Comparison of ENCODE assay signal across 13 cellular contexts in the genomic region with DNA sequence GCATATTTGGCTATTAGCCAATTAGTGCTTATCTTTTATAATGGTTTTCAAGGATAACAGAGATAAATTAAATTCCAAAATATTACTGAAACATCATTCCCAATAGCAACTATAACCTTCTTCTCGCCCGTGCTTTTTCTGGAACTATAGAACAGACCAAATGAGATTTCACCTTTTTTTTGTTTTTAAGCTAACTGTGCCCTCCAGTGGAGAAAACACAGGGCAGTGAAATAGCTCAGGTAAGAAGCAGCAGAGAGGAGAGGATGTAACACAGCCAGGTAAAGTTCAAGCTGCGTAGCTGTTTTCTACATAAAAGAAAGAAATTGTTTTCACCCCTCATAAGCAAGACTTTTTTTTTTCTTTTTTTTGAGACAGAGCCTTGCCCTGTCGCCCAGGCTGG. TPM values are rescaled to one million over a fixed set of nuclear protein-coding genes. Genes with fewer than 3 reads are reported as not detected.
DNase-seq lines count a peak whose midpoint lies in the region; ATAC-seq and TF ChIP-seq lines count a peak whose summit lies in the region.
"Had no signal": no experiment of that assay in that cellular context is flagged by ENCODE, and none has a peak within 500 bp of the region (broad histone marks: within the 10 kb centered on the region; RNA-seq: fewer than 3 reads in every experiment).

No MANE protein-coding gene starts in this region.

- intact Hi-C loops in activated CD4-positive, alpha-beta memory T cell treated with anti-CD3 and anti-CD28 coated beads for 36 hours (cut with micrococcal nuclease): no loop called here

- H3K9me3 ChIP-seq in SU-DHL-6 (ENCODE audit: insufficient read depth, low read length): no peaks in the 10 kb centered on the region

- no peak overlapping the region for H3K4me2 ChIP-seq in SU-DHL-6 (ENCODE audit: low read depth, low read length, poor library complexity, severe bottlenecking)
- H3K4me2 ChIP-seq: BLaER1 had no signal

- peaks cover 4% of the 10 kb centered on the region for H3K9me3 Mint-ChIP-seq in activated CD4-positive, alpha-beta memory T cell treated with anti-CD3 and anti-CD28 coated beads for 36 hours

- ATAC-seq in GM18511 (IDR thresholded peaks at IDR 0.05; ENCODE audit: unreplicated experiment) (no peak), GM21423 (IDR thresholded peaks at IDR 0.05; ENCODE audit: unreplicated experiment) (no peak)
- ATAC-seq: stimulated activated naive CD8-positive, alpha-beta T cell treated with anti-CD3 and anti-CD28 coated beads, Interleukin-15, amount 100 ng/mL, for 72 hours had no signal

- H3K4me3 Mint-ChIP-seq in activated CD4-positive, alpha-beta memory T cell treated with anti-CD3 and anti-CD28 coated beads for 36 hours: no peak overlapping the region
- H3K4me3 Mint-ChIP-seq: stimulated activated naive CD8-positive, alpha-beta T cell treated with anti-CD3 and anti-CD28 coated beads, Interleukin-15, amount 100 ng/mL, for 72 hours had no signal

- CTCF ChIA-PET in activated CD4-positive, alpha-beta memory T cell treated with anti-CD3 and anti-CD28 coated beads for 36 hours (lab: Charles Lee): interaction anchor here (0.7 kb wide), 1 partner anchor 143 kb away, joined by 4 read pairs; no protein-coding TSS in a partner anchor

- peaks cover 87% of the 10 kb centered on the region for H3K79me2 ChIP-seq in SU-DHL-6 (ENCODE audit: insufficient read depth, low read length)

- TF ChIP-seq CTCF in 22Rv1 (IDR thresholded peaks at IDR 0.05): peak; percentile 46
- 0 out of 2 replicates have a peak, but pooled peaks have one; percentile 4 for TF ChIP-seq CTCF in GM12874 (IDR thresholded peaks at IDR 0.05; ENCODE audit: insufficient read depth, low read depth, low read length)
- TF ChIP-seq CTCF in SU-DHL-6 (IDR thresholded peaks at IDR 0.05; ENCODE audit: insufficient read depth, low read length, poor library complexity, severe bottlenecking): peak; percentile 29
- TF ChIP-seq CTCF in fibroblast of villous mesenchyme (IDR thresholded peaks at IDR 0.05; ENCODE audit: insufficient read depth, low read depth, low read length): peak; percentile 37

- DNase-seq in fibroblast of villous mesenchyme (ENCODE audit: low read depth): no peak
- DNase-seq in activated CD4-positive, alpha-beta memory T cell treated with anti-CD3 and anti-CD28 coated beads for 36 hours: no peak
- DNase-seq in SIG-M5 (lab: John Stamatoyannopoulos, UW): no peak
- DNase-seq: activated CD8-positive, alpha-beta memory T cell treated with anti-CD3 and anti-CD28 coated beads, Interleukin-2, amount 50 U/mL, for 4 hours; NCI-H1105 treated with DMSO at 0.1 percent for 48 hours; stimulated activated naive CD8-positive, alpha-beta T cell treated with anti-CD3 and anti-CD28 coated beads, Interleukin-15, amount 100 ng/mL, for 72 hours had no signal

- no peaks in the 10 kb centered on the region for H3K27me3 Mint-ChIP-seq in activated CD4-positive, alpha-beta memory T cell treated with anti-CD3 and anti-CD28 coated beads for 36 hours
- H3K27me3 Mint-ChIP-seq: stimulated activated naive CD8-positive, alpha-beta T cell treated with anti-CD3 and anti-CD28 coated beads, Interleukin-15, amount 100 ng/mL, for 72 hours had no signal

- POLR2A ChIA-PET in activated CD4-positive, alpha-beta memory T cell treated with anti-CD3 and anti-CD28 coated beads for 36 hours (lab: Charles Lee): no interaction called here

- no peak overlapping the region for H3K4me3 ChIP-seq in SU-DHL-6 (ENCODE audit: insufficient read depth, low read length, poor library complexity, severe bottlenecking)
- no peak overlapping the region for H3K4me3 ChIP-seq in fibroblast of villous mesenchyme (ENCODE audit: low read depth, low read length)
- H3K4me3 ChIP-seq: BLaER1 had no signal

- H2AFZ ChIP-seq in SU-DHL-6 (ENCODE audit: low read depth, low read length, severe bottlenecking): no peak overlapping the region

- H3K4me1 Mint-ChIP-seq in activated CD4-positive, alpha-beta memory T cell treated with anti-CD3 and anti-CD28 coated beads for 36 hours (ENCODE audit: low read depth): peaks cover 2% of the 10 kb centered on the region

- peaks cover 8% of the 10 kb centered on the region for H3K36me3 Mint-ChIP-seq in activated CD4-positive, alpha-beta memory T cell treated with anti-CD3 and anti-CD28 coated beads for 36 hours

- H3K9me2 ChIP-seq in SU-DHL-6 (replicated peaks; ENCODE audit: insufficient read depth, low read length): no peaks in the 10 kb centered on the region

- H3K9ac ChIP-seq in SU-DHL-6 (ENCODE audit: low read length): no peak overlapping the region
- H3K9ac ChIP-seq: BLaER1 had no signal

- H3K27me3 ChIP-seq in SU-DHL-6 (ENCODE audit: low read length): no peaks in the 10 kb centered on the region
- H3K27me3 ChIP-seq: BLaER1 had no signal

- no peak overlapping the region for H3K27ac Mint-ChIP-seq in activated CD4-positive, alpha-beta memory T cell treated with anti-CD3 and anti-CD28 coated beads for 36 hours
- H3K27ac Mint-ChIP-seq: stimulated activated naive CD8-positive, alpha-beta T cell treated with anti-CD3 and anti-CD28 coated beads, Interleukin-15, amount 100 ng/mL, for 72 hours had no signal

- H3K36me3 ChIP-seq in SU-DHL-6 (ENCODE audit: low read length): no peaks in the 10 kb centered on the region

- peaks cover 3% of the 10 kb centered on the region; the same call in 1 of the 2 replicates for H4K20me1 ChIP-seq in SU-DHL-6 (ENCODE audit: low read depth, low read length)

- no peak overlapping the region for H3K27ac ChIP-seq in 22Rv1
- no peak overlapping the region for H3K27ac ChIP-seq in SU-DHL-6 (ENCODE audit: low read depth, low read length)
- H3K27ac ChIP-seq: BLaER1, epithelial cell of prostate had no signal

- 0 out of 2 replicates have a peak, but pooled peaks cover 5% of the 10 kb centered on the region for H3F3A ChIP-seq in SU-DHL-6 (ENCODE audit: insufficient read depth)

RNA-seq across cellular contexts. Expression of a gene that starts 28.2 kb away (rescaled TPM):
- total RNA-seq in fibroblast of villous mesenchyme: 107 and 148 TPM in 2 replicates
- total RNA-seq in activated CD4-positive, alpha-beta memory T cell treated with anti-CD3 and anti-CD28 coated beads for 36 hours: 10 to 100 TPM; 32.8 to 35.3 TPM
